1 cellular context compared by ENCODE assay signal in genomic region chr12:101108130-101108529, GRCh38.
TF ChIP-seq lines count a peak whose summit lies in the region.

No MANE protein-coding gene starts in this region.

TF ChIP-seq in GM23338, 12 proteins besides CTCF, POLR2A, EP300 and RAD21 (continued from another document):
- TF ChIP-seq ZNF462 (CRISPR knock-in tag; IDR thresholded peaks at IDR 0.05) = no peak
- no peak for TF ChIP-seq STAT1 (IDR thresholded peaks at IDR 0.05; ENCODE audit: unreplicated experiment)
- no peak for TF ChIP-seq NANOG (IDR thresholded peaks at IDR 0.05; ENCODE audit: borderline replicate concordance)
- TF ChIP-seq, protein P1, sequence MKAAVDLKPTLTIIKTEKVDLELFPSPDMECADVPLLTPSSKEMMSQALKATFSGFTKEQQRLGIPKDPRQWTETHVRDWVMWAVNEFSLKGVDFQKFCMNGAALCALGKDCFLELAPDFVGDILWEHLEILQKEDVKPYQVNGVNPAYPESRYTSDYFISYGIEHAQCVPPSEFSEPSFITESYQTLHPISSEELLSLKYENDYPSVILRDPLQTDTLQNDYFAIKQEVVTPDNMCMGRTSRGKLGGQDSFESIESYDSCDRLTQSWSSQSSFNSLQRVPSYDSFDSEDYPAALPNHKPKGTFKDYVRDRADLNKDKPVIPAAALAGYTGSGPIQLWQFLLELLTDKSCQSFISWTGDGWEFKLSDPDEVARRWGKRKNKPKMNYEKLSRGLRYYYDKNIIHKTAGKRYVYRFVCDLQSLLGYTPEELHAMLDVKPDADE (IDR thresholded peaks at IDR 0.05) = no peak
- TF ChIP-seq ZNF114 (CRISPR knock-in tag; IDR thresholded peaks at IDR 0.05) = no peak
- no peak for TF ChIP-seq EZH2 (IDR thresholded peaks at IDR 0.05; ENCODE audit: low read depth, unreplicated experiment)
- no peak for TF ChIP-seq ZNF331 (CRISPR knock-in tag; IDR thresholded peaks at IDR 0.05; ENCODE audit: low read depth)
- no peak for TF ChIP-seq REST (IDR thresholded peaks at IDR 0.05; ENCODE audit: unreplicated experiment)
- no peak for TF ChIP-seq POLR2AphosphoS5 (IDR thresholded peaks at IDR 0.05; ENCODE audit: low read depth)
- no peak for TF ChIP-seq JUNB (IDR thresholded peaks at IDR 0.05; ENCODE audit: unreplicated experiment)
